Comparison of ENCODE assay signal across 2 cellular contexts in the genomic region with DNA sequence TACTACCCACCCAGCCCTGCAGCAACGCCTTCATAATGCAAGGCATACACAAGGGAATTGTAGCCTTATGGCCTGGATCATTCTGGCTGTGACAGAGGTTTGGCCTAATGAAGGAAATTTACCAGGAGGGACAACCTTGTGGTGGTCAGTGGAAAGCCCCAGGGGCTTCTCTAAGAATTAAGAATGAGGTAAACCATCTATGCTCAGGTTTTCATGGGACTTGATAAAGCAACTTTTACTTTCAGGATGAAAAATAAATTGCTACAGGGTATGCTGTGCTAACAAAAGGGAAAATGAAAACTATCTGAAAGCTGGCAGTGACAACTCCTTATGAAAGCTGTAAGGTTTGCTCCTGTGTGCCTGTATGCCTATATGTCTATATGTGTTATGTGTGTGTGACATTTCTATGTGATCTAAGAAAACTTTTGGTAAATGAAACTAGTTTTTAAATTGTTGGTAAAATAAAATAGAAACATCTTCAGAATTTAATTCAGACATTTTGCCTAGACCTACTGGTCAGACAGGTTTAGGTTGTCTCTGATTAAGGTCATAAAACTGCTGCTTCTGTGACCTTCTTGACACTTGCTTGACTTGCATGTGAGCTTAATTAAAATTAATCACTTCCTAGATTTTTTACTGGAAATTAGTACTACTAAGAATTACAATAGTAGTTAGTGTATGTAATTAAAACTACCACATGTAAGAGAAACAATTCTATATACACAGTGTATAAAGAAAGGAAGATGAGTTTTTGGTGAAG.
TF ChIP-seq lines count a peak whose summit lies in the region.

No MANE protein-coding gene starts in this region.

TF ChIP-seq in GM12878, 131 proteins besides CTCF, POLR2A, EP300 and RAD21 (continues in another document):
- TF ChIP-seq, protein P1, sequence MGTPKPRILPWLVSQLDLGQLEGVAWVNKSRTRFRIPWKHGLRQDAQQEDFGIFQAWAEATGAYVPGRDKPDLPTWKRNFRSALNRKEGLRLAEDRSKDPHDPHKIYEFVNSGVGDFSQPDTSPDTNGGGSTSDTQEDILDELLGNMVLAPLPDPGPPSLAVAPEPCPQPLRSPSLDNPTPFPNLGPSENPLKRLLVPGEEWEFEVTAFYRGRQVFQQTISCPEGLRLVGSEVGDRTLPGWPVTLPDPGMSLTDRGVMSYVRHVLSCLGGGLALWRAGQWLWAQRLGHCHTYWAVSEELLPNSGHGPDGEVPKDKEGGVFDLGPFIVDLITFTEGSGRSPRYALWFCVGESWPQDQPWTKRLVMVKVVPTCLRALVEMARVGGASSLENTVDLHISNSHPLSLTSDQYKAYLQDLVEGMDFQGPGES (IDR thresholded peaks at IDR 0.05), result no peak
- 0 out of 2 replicates have a peak, but pooled peaks have one; percentile 23 for TF ChIP-seq JUNB (IDR thresholded peaks at IDR 0.05)
- 0 out of 4 replicates have a peak, but pooled peaks of 1 of the 2 experiments have one; percentile 16 for TF ChIP-seq IKZF2 (IDR thresholded peaks at IDR 0.05)
- TF ChIP-seq, protein P2, sequence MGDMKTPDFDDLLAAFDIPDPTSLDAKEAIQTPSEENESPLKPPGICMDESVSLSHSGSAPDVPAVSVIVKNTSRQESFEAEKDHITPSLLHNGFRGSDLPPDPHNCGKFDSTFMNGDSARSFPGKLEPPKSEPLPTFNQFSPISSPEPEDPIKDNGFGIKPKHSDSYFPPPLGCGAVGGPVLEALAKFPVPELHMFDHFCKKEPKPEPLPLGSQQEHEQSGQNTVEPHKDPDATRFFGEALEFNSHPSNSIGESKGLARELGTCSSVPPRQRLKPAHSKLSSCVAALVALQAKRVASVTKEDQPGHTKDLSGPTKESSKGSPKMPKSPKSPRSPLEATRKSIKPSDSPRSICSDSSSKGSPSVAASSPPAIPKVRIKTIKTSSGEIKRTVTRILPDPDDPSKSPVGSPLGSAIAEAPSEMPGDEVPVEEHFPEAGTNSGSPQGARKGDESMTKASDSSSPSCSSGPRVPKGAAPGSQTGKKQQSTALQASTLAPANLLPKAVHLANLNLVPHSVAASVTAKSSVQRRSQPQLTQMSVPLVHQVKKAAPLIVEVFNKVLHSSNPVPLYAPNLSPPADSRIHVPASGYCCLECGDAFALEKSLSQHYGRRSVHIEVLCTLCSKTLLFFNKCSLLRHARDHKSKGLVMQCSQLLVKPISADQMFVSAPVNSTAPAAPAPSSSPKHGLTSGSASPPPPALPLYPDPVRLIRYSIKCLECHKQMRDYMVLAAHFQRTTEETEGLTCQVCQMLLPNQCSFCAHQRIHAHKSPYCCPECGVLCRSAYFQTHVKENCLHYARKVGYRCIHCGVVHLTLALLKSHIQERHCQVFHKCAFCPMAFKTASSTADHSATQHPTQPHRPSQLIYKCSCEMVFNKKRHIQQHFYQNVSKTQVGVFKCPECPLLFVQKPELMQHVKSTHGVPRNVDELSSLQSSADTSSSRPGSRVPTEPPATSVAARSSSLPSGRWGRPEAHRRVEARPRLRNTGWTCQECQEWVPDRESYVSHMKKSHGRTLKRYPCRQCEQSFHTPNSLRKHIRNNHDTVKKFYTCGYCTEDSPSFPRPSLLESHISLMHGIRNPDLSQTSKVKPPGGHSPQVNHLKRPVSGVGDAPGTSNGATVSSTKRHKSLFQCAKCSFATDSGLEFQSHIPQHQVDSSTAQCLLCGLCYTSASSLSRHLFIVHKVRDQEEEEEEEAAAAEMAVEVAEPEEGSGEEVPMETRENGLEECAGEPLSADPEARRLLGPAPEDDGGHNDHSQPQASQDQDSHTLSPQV (IDR thresholded peaks at IDR 0.05), result no peak
- TF ChIP-seq EZH2 (IDR thresholded peaks at IDR 0.05; ENCODE audit: borderline replicate concordance, control insufficient read depth, low read depth, low read length), result no peak
- TF ChIP-seq FOXM1 (IDR thresholded peaks at IDR 0.05; ENCODE audit: low read depth, low read length), result peak; percentile 49; the same call in 1 of the 2 replicates
- no peak for TF ChIP-seq TCF7 (IDR thresholded peaks at IDR 0.05; ENCODE audit: borderline replicate concordance)
- TF ChIP-seq MYB (IDR thresholded peaks at IDR 0.05; ENCODE audit: borderline replicate concordance, low read depth, low read length), result no peak
- TF ChIP-seq DPF2 (IDR thresholded peaks at IDR 0.05), result no peak
- no peak for TF ChIP-seq NFXL1 (IDR thresholded peaks at IDR 0.05; ENCODE audit: borderline replicate concordance)
- TF ChIP-seq TBL1XR1 (IDR thresholded peaks at IDR 0.05; ENCODE audit: low read depth, low read length), result no peak; the same call in 1 of the 2 replicates
- no peak for TF ChIP-seq KLF5 (IDR thresholded peaks at IDR 0.05; ENCODE audit: partially characterized antibody)
- TF ChIP-seq MEF2B (IDR thresholded peaks at IDR 0.05; ENCODE audit: partially characterized antibody, poor library complexity, severe bottlenecking), result peak; percentile 34
- no peak for TF ChIP-seq BHLHE40 (IDR thresholded peaks at IDR 0.05; ENCODE audit: borderline replicate concordance in 1 of 2, low read depth in 2 of 2, low read length in 1 of 2)
- TF ChIP-seq IKZF1 (conservative IDR thresholded peaks at IDR 0.05), result peak; percentile 44; the same call in 1 of the 2 replicates
- TF ChIP-seq NR2F1 (conservative IDR thresholded peaks at IDR 0.05), result peak; percentile 66
- TF ChIP-seq SREBF1 (IDR thresholded peaks at IDR 0.05; ENCODE audit: low read length), result no peak
- no peak for TF ChIP-seq MTA3 (IDR thresholded peaks at IDR 0.05; ENCODE audit: borderline replicate concordance, low read length)
- no peak for TF ChIP-seq SMAD5 (IDR thresholded peaks at IDR 0.05; ENCODE audit: low read depth)
- no peak for TF ChIP-seq ZSCAN29 (IDR thresholded peaks at IDR 0.05)
- TF ChIP-seq JUND (IDR thresholded peaks at IDR 0.05; ENCODE audit: low read depth, low read length), result no peak
- TF ChIP-seq SUZ12 (IDR thresholded peaks at IDR 0.05; ENCODE audit: unreplicated experiment), result no peak
- TF ChIP-seq RELA (IDR thresholded peaks at IDR 0.05; ENCODE audit: borderline replicate concordance, partially characterized antibody), result peak; percentile 40
- TF ChIP-seq SUPT20H (IDR thresholded peaks at IDR 0.05; ENCODE audit: borderline replicate concordance, control insufficient read depth, low read depth, low read length), result no peak
- TF ChIP-seq SMC3 (IDR thresholded peaks at IDR 0.05; ENCODE audit: borderline replicate concordance, low read length), result no peak
- no peak for TF ChIP-seq SREBF2 (IDR thresholded peaks at IDR 0.05; ENCODE audit: low read length)
- TF ChIP-seq CBX5 (IDR thresholded peaks at IDR 0.05; ENCODE audit: low read depth), result peak; percentile 80; the same call in 1 of the 2 replicates
- TF ChIP-seq LARP7 (IDR thresholded peaks at IDR 0.05), result no peak
- TF ChIP-seq ZNF622 (IDR thresholded peaks at IDR 0.05), result no peak
- no peak for TF ChIP-seq HDGF (IDR thresholded peaks at IDR 0.05)
- peak; percentile 60; the same call in 1 of the 2 replicates for TF ChIP-seq CREM (IDR thresholded peaks at IDR 0.05; ENCODE audit: low read depth)
- TF ChIP-seq PAX8 (IDR thresholded peaks at IDR 0.05), result no peak
- TF ChIP-seq NFIC (IDR thresholded peaks at IDR 0.05; ENCODE audit: low read depth, low read length), result peak; percentile 70; the same call in 1 of the 2 replicates
- no peak for TF ChIP-seq ETV6 (conservative IDR thresholded peaks at IDR 0.05 in 1 of 2, IDR thresholded peaks at IDR 0.05 in 1 of 2; ENCODE audit: borderline replicate concordance in 1 of 2, low read depth in 1 of 2)
- peak; percentile 86 for TF ChIP-seq RUNX3 (IDR thresholded peaks at IDR 0.05; ENCODE audit: low read length)
- no peak for TF ChIP-seq ESRRA (IDR thresholded peaks at IDR 0.05; ENCODE audit: low read length)

TF ChIP-seq in GM23338, 12 proteins besides CTCF, POLR2A, EP300 and RAD21:
- TF ChIP-seq, protein P3, sequence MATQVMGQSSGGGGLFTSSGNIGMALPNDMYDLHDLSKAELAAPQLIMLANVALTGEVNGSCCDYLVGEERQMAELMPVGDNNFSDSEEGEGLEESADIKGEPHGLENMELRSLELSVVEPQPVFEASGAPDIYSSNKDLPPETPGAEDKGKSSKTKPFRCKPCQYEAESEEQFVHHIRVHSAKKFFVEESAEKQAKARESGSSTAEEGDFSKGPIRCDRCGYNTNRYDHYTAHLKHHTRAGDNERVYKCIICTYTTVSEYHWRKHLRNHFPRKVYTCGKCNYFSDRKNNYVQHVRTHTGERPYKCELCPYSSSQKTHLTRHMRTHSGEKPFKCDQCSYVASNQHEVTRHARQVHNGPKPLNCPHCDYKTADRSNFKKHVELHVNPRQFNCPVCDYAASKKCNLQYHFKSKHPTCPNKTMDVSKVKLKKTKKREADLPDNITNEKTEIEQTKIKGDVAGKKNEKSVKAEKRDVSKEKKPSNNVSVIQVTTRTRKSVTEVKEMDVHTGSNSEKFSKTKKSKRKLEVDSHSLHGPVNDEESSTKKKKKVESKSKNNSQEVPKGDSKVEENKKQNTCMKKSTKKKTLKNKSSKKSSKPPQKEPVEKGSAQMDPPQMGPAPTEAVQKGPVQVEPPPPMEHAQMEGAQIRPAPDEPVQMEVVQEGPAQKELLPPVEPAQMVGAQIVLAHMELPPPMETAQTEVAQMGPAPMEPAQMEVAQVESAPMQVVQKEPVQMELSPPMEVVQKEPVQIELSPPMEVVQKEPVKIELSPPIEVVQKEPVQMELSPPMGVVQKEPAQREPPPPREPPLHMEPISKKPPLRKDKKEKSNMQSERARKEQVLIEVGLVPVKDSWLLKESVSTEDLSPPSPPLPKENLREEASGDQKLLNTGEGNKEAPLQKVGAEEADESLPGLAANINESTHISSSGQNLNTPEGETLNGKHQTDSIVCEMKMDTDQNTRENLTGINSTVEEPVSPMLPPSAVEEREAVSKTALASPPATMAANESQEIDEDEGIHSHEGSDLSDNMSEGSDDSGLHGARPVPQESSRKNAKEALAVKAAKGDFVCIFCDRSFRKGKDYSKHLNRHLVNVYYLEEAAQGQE (IDR thresholded peaks at IDR 0.05; ENCODE audit: unreplicated experiment), result no peak
- TF ChIP-seq STAT1 (IDR thresholded peaks at IDR 0.05; ENCODE audit: unreplicated experiment) (no peak), EZH2phosphoT487 (IDR thresholded peaks at IDR 0.05; ENCODE audit: unreplicated experiment) (no peak), JUNB (IDR thresholded peaks at IDR 0.05; ENCODE audit: unreplicated experiment) (no peak)
